Comparison of ENCODE assay signal across 8 cellular contexts in the genomic region with DNA sequence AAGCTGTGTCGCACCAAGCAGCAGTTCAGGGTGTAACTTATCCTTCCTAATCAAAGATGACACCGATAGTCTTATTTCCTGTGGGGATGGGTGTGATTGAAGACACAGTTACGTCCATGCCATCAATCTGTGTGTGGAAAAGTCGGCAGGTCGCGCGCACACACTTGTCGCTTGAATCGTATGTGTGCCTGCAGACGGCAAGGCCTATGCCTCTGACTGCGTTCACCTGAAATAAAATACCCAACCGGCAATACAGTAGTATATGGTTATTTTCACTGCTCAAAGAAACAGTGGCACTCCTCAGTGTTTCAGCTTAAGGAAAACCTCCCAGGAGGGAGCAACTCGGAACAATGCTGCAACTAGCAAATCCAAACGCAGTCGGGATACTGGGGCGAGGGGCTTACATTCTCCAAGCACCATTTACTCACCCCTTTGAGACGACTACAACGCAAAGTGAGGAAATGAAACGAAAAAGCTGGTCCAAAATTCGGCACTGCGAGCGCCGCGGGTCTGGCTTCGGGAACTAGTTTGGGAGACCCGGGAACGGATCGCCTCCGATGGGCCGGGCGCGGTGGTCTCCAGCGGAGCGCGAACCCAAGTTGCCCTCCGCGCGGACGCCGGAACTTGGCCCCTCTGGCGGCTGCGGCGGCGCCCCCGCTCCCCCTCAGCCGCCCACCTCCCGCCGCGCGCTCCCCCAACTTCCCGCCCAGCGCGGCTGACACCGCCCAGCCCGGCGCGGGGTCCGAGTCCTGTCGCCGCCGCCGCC. TPM values are rescaled to one million over a fixed set of nuclear protein-coding genes. Genes with fewer than 3 reads are reported as not detected.
A peak's percentile ranks its signal among the peaks of the same experiment; 100 is the strongest.
DNase-seq lines count a peak whose midpoint lies in the region; ATAC-seq and TF ChIP-seq lines count a peak whose summit lies in the region.

No MANE protein-coding gene starts in this region.

- H3K4me1 ChIP-seq in H9 (ENCODE audit: insufficient read depth, low read length) (no peaks in the 10 kb centered on the region), MM.1S (ENCODE audit: low read length) (peaks cover 10% of the 10 kb centered on the region)

- no peak overlapping the region for H4K91ac ChIP-seq in H9 (ENCODE audit: insufficient read length, low read depth, low read length)

- H3K27me3 ChIP-seq in H9 (ENCODE audit: insufficient read depth, low read length) (no peaks in the 10 kb centered on the region), MM.1S (replicated peaks; ENCODE audit: insufficient read depth, low read length) (no peaks in the 10 kb centered on the region)

- H3K4me2 ChIP-seq in H9 (ENCODE audit: insufficient read depth, insufficient read length, low read length) = peak overlapping the region; percentile 87
- H3K4me2 ChIP-seq in MM.1S (ENCODE audit: low read depth, low read length) = peak overlapping the region; percentile 90; the same call in 1 of the 2 replicates

- H2BK15ac ChIP-seq in H9 (ENCODE audit: low read depth, low read length) = no peak overlapping the region

- peaks cover 20 to 23% of the 10 kb centered on the region in 2 experiments for H3K4me1 Mint-ChIP-seq in H9
- peaks cover 37% of the 10 kb centered on the region for H3K4me1 Mint-ChIP-seq in activated CD8-positive, alpha-beta T cell treated with anti-CD3 and anti-CD28 coated beads for 36 hours (ENCODE audit: low read depth)

- H4K8ac ChIP-seq in H9 (replicated peaks; ENCODE audit: insufficient read length, low read depth, low read length) = no peak overlapping the region

- no peak overlapping the region for H2BK12ac ChIP-seq in H9 (ENCODE audit: insufficient read length, low read depth, low read length)

- H3K4me3 ChIP-seq in GM08714 (ENCODE audit: low read length) (peak overlapping the region; percentile 89), MM.1S (ENCODE audit: low read length) (peak overlapping the region; percentile 88), epithelial cell of esophagus (ENCODE audit: low read length) (peak overlapping the region; percentile 83)

- H3K79me1 ChIP-seq in H9 (ENCODE audit: insufficient read depth, low read depth, low read length, poor library complexity, severe bottlenecking) = peaks cover 2% of the 10 kb centered on the region

- H2BK120ac ChIP-seq in H9 (ENCODE audit: low read depth, low read length, poor library complexity, severe bottlenecking) = no peak overlapping the region

- ATAC-seq in activated CD8-positive, alpha-beta T cell treated with anti-CD3 and anti-CD28 coated beads for 36 hours = peak; percentile 34

- H3K9me3 ChIP-seq in H9 (ENCODE audit: control insufficient read depth, low read depth, low read length) = no peaks in the 10 kb centered on the region
- H3K9me3 ChIP-seq in MM.1S (replicated peaks; ENCODE audit: insufficient read depth, low read length) = no peaks in the 10 kb centered on the region

- intact Hi-C loops in activated CD8-positive, alpha-beta T cell treated with anti-CD3 and anti-CD28 coated beads for 36 hours (cut with micrococcal nuclease) = loop anchor here (5.0 kb wide), 1 partner anchor 68 kb away; no protein-coding TSS in a partner anchor

- DNase-seq in H9 (peak; percentile 49), MM.1S (peak; percentile 73), epithelial cell of esophagus (ENCODE audit: low read depth) (peak; percentile 40), mucosa of gallbladder (ENCODE audit: low spot score) (peak; percentile 25), substantia nigra (lab: John Stamatoyannopoulos, UW) (peak in 16 of 49 donors; percentile 2 to 47 (median 30)), cerebellum (ENCODE audit: low spot score) (no peak)
- DNase-seq in activated CD8-positive, alpha-beta T cell treated with anti-CD3 and anti-CD28 coated beads for 36 hours = peak; percentile 66

- peak overlapping the region; percentile 89 to 99 for H3K4me3 Mint-ChIP-seq in H9
- H3K4me3 Mint-ChIP-seq in activated CD8-positive, alpha-beta T cell treated with anti-CD3 and anti-CD28 coated beads for 36 hours = peak overlapping the region; percentile 93

- H3K9me3 Mint-ChIP-seq in H9 = no peaks in the 10 kb centered on the region
- no peaks in the 10 kb centered on the region for H3K9me3 Mint-ChIP-seq in activated CD8-positive, alpha-beta T cell treated with anti-CD3 and anti-CD28 coated beads for 36 hours

- peaks cover 59% of the 10 kb centered on the region for H3F3A ChIP-seq in MM.1S (ENCODE audit: insufficient read depth, low read length)

- peak overlapping the region; percentile 39 for H3K23ac ChIP-seq in H9 (ENCODE audit: insufficient read length, low read depth, low read length)

- H3K27ac ChIP-seq in H9 (ENCODE audit: insufficient read length, low read depth, low read length) (no peak overlapping the region), MM.1S (ENCODE audit: low read length) (peak overlapping the region; percentile 97), substantia nigra (ENCODE audit: low read depth, low read length, poor library complexity, severe bottlenecking) (peak overlapping the region; percentile 77)

- no peaks in the 10 kb centered on the region for H3K9me2 ChIP-seq in MM.1S (replicated peaks; ENCODE audit: insufficient read depth, low read length)

- POLR2A ChIA-PET in activated CD8-positive, alpha-beta T cell treated with anti-CD3 and anti-CD28 coated beads for 36 hours (lab: Charles Lee) = interaction anchor here (0.8 to 1.7 kb wide), 10 partner anchors 12 to 168 kb away, joined by 3 to 6 read pairs (median 3); no protein-coding TSS in a partner anchor

- no peak overlapping the region for H2AK5ac ChIP-seq in H9 (ENCODE audit: insufficient read length, low read length)

- H3K36me3 Mint-ChIP-seq in H9 (ENCODE audit: insufficient read depth in 1 of 3, low read depth in 3 of 3) = peaks cover 7 to 10% (median 8%) of the 10 kb centered on the region in 3 experiments; a peak in 3 of 7 replicates
- H3K36me3 Mint-ChIP-seq in activated CD8-positive, alpha-beta T cell treated with anti-CD3 and anti-CD28 coated beads for 36 hours (ENCODE audit: low read depth) = peaks cover 14% of the 10 kb centered on the region

- H4K5ac ChIP-seq in H9 (ENCODE audit: insufficient read length, low read depth, low read length) = no peak overlapping the region

- H3K14ac ChIP-seq in H9 (ENCODE audit: insufficient read depth, low read length) = peak overlapping the region; percentile 80; the same call in 1 of the 2 replicates

- H3K27me3 Mint-ChIP-seq in H9 (ENCODE audit: low read depth) = peaks cover 21% of the 10 kb centered on the region
- H3K27me3 Mint-ChIP-seq in activated CD8-positive, alpha-beta T cell treated with anti-CD3 and anti-CD28 coated beads for 36 hours = peaks cover 11% of the 10 kb centered on the region

- peaks cover 7% of the 10 kb centered on the region; the same call in 1 of the 2 replicates for H3K36me3 ChIP-seq in MM.1S (replicated peaks; ENCODE audit: insufficient read depth, low read length)

- TF ChIP-seq CTCF in H9 (conservative IDR thresholded peaks at IDR 0.05) (no peak), MM.1S (IDR thresholded peaks at IDR 0.05; ENCODE audit: low read length) (no peak), epithelial cell of esophagus (IDR thresholded peaks at IDR 0.05; ENCODE audit: insufficient read depth, low read depth, low read length, missing control alignments) (no peak)
- TF ChIP-seq CTCF in activated CD8-positive, alpha-beta T cell treated with anti-CD3 and anti-CD28 coated beads for 36 hours (IDR thresholded peaks at IDR 0.05) = no peak

- no peaks in the 10 kb centered on the region for H4K20me1 ChIP-seq in H9 (ENCODE audit: control insufficient read depth, insufficient read depth, insufficient read length)
- H4K20me1 ChIP-seq in MM.1S (ENCODE audit: insufficient read depth, low read length) = no peaks in the 10 kb centered on the region

- no peak overlapping the region for H3T11ph ChIP-seq in H9 (ENCODE audit: low read length)

- no peak overlapping the region for H3K4ac ChIP-seq in H9 (ENCODE audit: low read depth, low read length)

- H3K27ac Mint-ChIP-seq in H9 = peak overlapping the region; percentile 94 to 99 (median 97)
- peak overlapping the region; percentile 94 for H3K27ac Mint-ChIP-seq in activated CD8-positive, alpha-beta T cell treated with anti-CD3 and anti-CD28 coated beads for 36 hours

- no peak overlapping the region for H2AFZ ChIP-seq in H9 (ENCODE audit: low read length)
- H2AFZ ChIP-seq in MM.1S (ENCODE audit: low read length) = no peak overlapping the region

- H3K9ac ChIP-seq in H9 (ENCODE audit: extremely low read depth, insufficient read length, low read length) = peak overlapping the region; percentile 85
- H3K9ac ChIP-seq in MM.1S (ENCODE audit: low read length) = peak overlapping the region; percentile 99

- H3K18ac ChIP-seq in H9 (ENCODE audit: insufficient read length, low read depth, low read length) = peak overlapping the region; percentile 67

- H3K23me2 ChIP-seq in H9 (ENCODE audit: insufficient read length, low read depth, low read length, poor library complexity, severe bottlenecking) = peaks cover 6% of the 10 kb centered on the region

- H2BK20ac ChIP-seq in H9 (ENCODE audit: low read depth, low read length, poor library complexity, severe bottlenecking) = no peak overlapping the region

- H3K79me2 ChIP-seq in H9 (ENCODE audit: insufficient read depth, low read length) (peaks cover 4% of the 10 kb centered on the region; the same call in 1 of the 2 replicates), MM.1S (ENCODE audit: low read length) (peaks cover 96% of the 10 kb centered on the region)

- no peak overlapping the region for H2BK5ac ChIP-seq in H9 (ENCODE audit: insufficient read length, low read length)

- no peak overlapping the region for H3K56ac ChIP-seq in H9 (ENCODE audit: insufficient read length, low read depth, low read length)

- no CpG with 5 or more reads among the region's 62 CpGs for WGBS in H9 (ENCODE audit: extremely low coverage, insufficient read length, low lambda C conversion rate)

- CTCF ChIA-PET in activated CD8-positive, alpha-beta T cell treated with anti-CD3 and anti-CD28 coated beads for 36 hours (lab: Charles Lee) = interaction anchor here (0.6 to 1.6 kb wide), 4 partner anchors 49 to 553 kb away, joined by 3 to 7 read pairs (median 4); no protein-coding TSS in a partner anchor

RNA-seq across cellular contexts. Expression of a gene that starts 0.7 kb away (rescaled TPM):
- total RNA-seq in H9 (2021) (63.3 and 63.8 TPM in 2 replicates), mucosa of gallbladder (23.9 TPM), cerebellum (51.0 TPM)
- total RNA-seq in activated CD8-positive, alpha-beta T cell treated with anti-CD3 and anti-CD28 coated beads for 36 hours = 10 to 100 TPM; 23.8 to 25.6 TPM

RNA-seq across cellular contexts. Expression of a gene that starts 20.5 kb away (rescaled TPM):
- total RNA-seq in H9 (2021) (not detected in 2 replicates), mucosa of gallbladder (7.9 TPM), cerebellum (16.5 TPM)
- under 1 TPM; 0.29 to 0.56 TPM for total RNA-seq in activated CD8-positive, alpha-beta T cell treated with anti-CD3 and anti-CD28 coated beads for 36 hours
